ENCODE assay signal across 1 cellular context in genomic region chr6:79078057-79078969, GRCh38.
TF ChIP-seq lines count a peak whose summit lies in the region.

Gene PHIP (minus strand): TSS chr6:79078254. CDS start chr6:79078068, 186 bp downstream.

TF ChIP-seq in HepG2, 621 proteins besides CTCF, POLR2A, EP300 and RAD21 (continued from another document and continues in another):
- TF ChIP-seq STAT6 (CRISPR knock-in tag; IDR thresholded peaks at IDR 0.05; ENCODE audit: borderline replicate concordance) (no peak), ZNF230 (CRISPR knock-in tag; IDR thresholded peaks at IDR 0.05) (no peak), ZBTB26 (CRISPR knock-in tag; IDR thresholded peaks at IDR 0.05; ENCODE audit: borderline replicate concordance) (no peak; the same call in 1 of the 2 replicates), ATF5 (CRISPR knock-in tag; IDR thresholded peaks at IDR 0.05; ENCODE audit: low read depth) (no peak), MEF2D (CRISPR knock-in tag; IDR thresholded peaks at IDR 0.05) (no peak), PHB2 (IDR thresholded peaks at IDR 0.05; ENCODE audit: partially characterized antibody) (no peak), ATF3 (CRISPR knock-in tag; IDR thresholded peaks at IDR 0.05) (peak; percentile 25; the same call in 1 of the 2 replicates), ZNF160 (CRISPR knock-in tag; IDR thresholded peaks at IDR 0.05) (peak; percentile 43), RFXANK (CRISPR knock-in tag; IDR thresholded peaks at IDR 0.05) (no peak), ZNF580 (CRISPR knock-in tag; IDR thresholded peaks at IDR 0.05; ENCODE audit: borderline replicate concordance, low read depth) (peak; percentile 41; the same call in 1 of the 2 replicates), ELF3 (CRISPR knock-in tag; IDR thresholded peaks at IDR 0.05) (peak; percentile 86), ZSCAN12 (CRISPR knock-in tag; IDR thresholded peaks at IDR 0.05) (no peak), PREB (CRISPR knock-in tag; IDR thresholded peaks at IDR 0.05) (no peak), SPEN (CRISPR knock-in tag; IDR thresholded peaks at IDR 0.05; ENCODE audit: low read depth) (peak; percentile 80; the same call in 1 of the 2 replicates), HBP1 (CRISPR knock-in tag; IDR thresholded peaks at IDR 0.05; ENCODE audit: low read depth) (0 out of 2 replicates have a peak, but pooled peaks have one; percentile 55), REPIN1 (CRISPR knock-in tag; IDR thresholded peaks at IDR 0.05; ENCODE audit: borderline replicate concordance, low read depth) (peak; percentile 81), EZH2 (conservative IDR thresholded peaks at IDR 0.05; ENCODE audit: low read depth, low read length) (no peak), AHDC1 (CRISPR knock-in tag; IDR thresholded peaks at IDR 0.05; ENCODE audit: borderline replicate concordance) (no peak; the same call in 1 of the 2 replicates), SKI (IDR thresholded peaks at IDR 0.05; ENCODE audit: partially characterized antibody) (peak; percentile 53), MAX (IDR thresholded peaks at IDR 0.05) (peak; percentile 83), NFKBIZ (CRISPR knock-in tag; IDR thresholded peaks at IDR 0.05) (no peak), ZNF10 (CRISPR knock-in tag; IDR thresholded peaks at IDR 0.05; ENCODE audit: borderline replicate concordance, low read depth) (no peak), SNAI1 (CRISPR knock-in tag; IDR thresholded peaks at IDR 0.05; ENCODE audit: borderline replicate concordance) (no peak), RBM39 (IDR thresholded peaks at IDR 0.05; ENCODE audit: low read depth, low read length, poor library complexity, severe bottlenecking) (peak; percentile 80), ZSCAN25 (CRISPR knock-in tag; IDR thresholded peaks at IDR 0.05) (no peak), FUBP1 (CRISPR knock-in tag; IDR thresholded peaks at IDR 0.05; ENCODE audit: borderline replicate concordance) (no peak), ZNF460 (CRISPR knock-in tag; IDR thresholded peaks at IDR 0.05; ENCODE audit: borderline replicate concordance) (no peak), NFIC (IDR thresholded peaks at IDR 0.05; ENCODE audit: low read length) (no peak; the same call in 1 of the 2 replicates), ZNF180 (CRISPR knock-in tag; IDR thresholded peaks at IDR 0.05; ENCODE audit: borderline replicate concordance, low read depth) (no peak), NFYC (CRISPR knock-in tag; IDR thresholded peaks at IDR 0.05) (no peak), PPARG (CRISPR knock-in tag; conservative IDR thresholded peaks at IDR 0.05) (no peak; the same call in 1 of the 2 replicates), AGO2 (optimal IDR thresholded peaks at IDR 0.05; ENCODE audit: low read depth, low read length) (peak; percentile 63), IRF1 (CRISPR knock-in tag; IDR thresholded peaks at IDR 0.05; ENCODE audit: low read depth) (no peak), ZNF691 (CRISPR knock-in tag; IDR thresholded peaks at IDR 0.05; ENCODE audit: borderline replicate concordance, low read depth) (0 out of 2 replicates have a peak, but pooled peaks have one; percentile 44), E2F1 (CRISPR knock-in tag; IDR thresholded peaks at IDR 0.05) (peak; percentile 31; the same call in 1 of the 2 replicates), ZNF20 (CRISPR knock-in tag; IDR thresholded peaks at IDR 0.05) (0 out of 2 replicates have a peak, but pooled peaks have one; percentile 9), ZNF446 (CRISPR knock-in tag; IDR thresholded peaks at IDR 0.05) (no peak), MAFK (conservative IDR thresholded peaks at IDR 0.05 in 1 of 2, IDR thresholded peaks at IDR 0.05 in 1 of 2; ENCODE audit: low read length in 2 of 2) (no peak), SRY (CRISPR knock-in tag; IDR thresholded peaks at IDR 0.05) (peak; percentile 74), NONO (IDR thresholded peaks at IDR 0.05) (no peak), NONO (CRISPR knock-in tag; conservative IDR thresholded peaks at IDR 0.05) (no peak; the same call in 1 of the 2 replicates), ZNF468 (CRISPR knock-in tag; IDR thresholded peaks at IDR 0.05) (no peak), HNF4A (CRISPR knock-in tag; IDR thresholded peaks at IDR 0.05) (no peak), ZNF781 (CRISPR knock-in tag; IDR thresholded peaks at IDR 0.05; ENCODE audit: borderline replicate concordance, not compliant biosample characterization) (no peak), ZNF775 (CRISPR knock-in tag; IDR thresholded peaks at IDR 0.05; ENCODE audit: borderline replicate concordance) (no peak)
